In the genomic region with DNA sequence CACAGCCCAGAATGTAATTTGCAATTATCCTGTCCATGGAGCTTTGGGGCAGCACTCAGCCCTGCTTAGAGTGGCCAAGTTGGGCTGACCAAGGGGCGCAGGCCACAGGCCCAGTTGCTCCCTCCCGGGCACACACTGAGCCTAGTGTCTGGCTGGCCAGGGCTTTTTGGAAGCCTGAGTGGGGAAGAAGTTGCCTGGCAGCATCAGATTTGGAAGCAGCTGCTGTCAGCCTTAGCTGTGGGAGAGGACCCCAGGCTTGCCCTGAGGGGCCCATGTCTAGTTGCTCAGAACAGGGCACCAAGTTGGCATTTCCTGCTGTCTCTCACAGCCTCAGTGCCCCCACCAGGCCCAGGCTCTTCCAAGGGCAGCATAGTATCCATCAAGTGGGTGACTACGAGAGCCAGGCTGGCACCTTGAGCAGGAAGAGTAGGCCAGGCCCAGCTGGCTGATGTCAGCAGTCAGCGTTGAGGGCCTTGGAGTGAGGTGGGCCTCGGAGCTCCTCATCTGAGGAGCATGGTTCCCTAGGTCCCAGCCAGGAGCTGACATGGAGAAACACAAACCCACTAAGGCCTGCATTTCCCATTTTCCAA, we compare ENCODE assay signal across 25 cellular contexts. TPM values are rescaled to one million over a fixed set of nuclear protein-coding genes. Genes with fewer than 3 reads are reported as not detected.
"Had no signal": no experiment of that assay in that cellular context is flagged by ENCODE, and none has a peak within 500 bp of the region (broad histone marks: within the 10 kb centered on the region; RNA-seq: fewer than 3 reads in every experiment).

No MANE protein-coding gene starts in this region.

- H3K27me3 Mint-ChIP-seq: activated B cell treated with CpG ODN at 0.5 μM for 24 hours; activated T-helper 17 cell treated with anti-CD3 and anti-CD28 coated beads, Interleukin-2, amount 50 U/mL, for 72 hours had no signal

- H3K4me3 Mint-ChIP-seq: activated B cell treated with CpG ODN at 0.5 μM for 24 hours; activated naive CD4-positive, alpha-beta T cell treated with anti-CD3 and anti-CD28 coated beads for 36 hours; activated T-helper 17 cell treated with anti-CD3 and anti-CD28 coated beads, Interleukin-2, amount 50 U/mL, for 72 hours; central memory CD8-positive, alpha-beta T cell; nephron; stimulated activated effector memory CD8-positive, alpha-beta T cell treated with anti-CD3 and anti-CD28 coated beads, Interleukin-12 subunit alpha, Interleukin-12 subunit beta, amount 100 ng/mL, for 72 hours had no signal

- H3K4me3 ChIP-seq: colonic mucosa, lung, prostate gland, tibial artery, vagina had no signal

- H3K36me3 Mint-ChIP-seq: stimulated activated effector memory CD8-positive, alpha-beta T cell treated with anti-CD3 and anti-CD28 coated beads, Interleukin-12 subunit alpha, Interleukin-12 subunit beta, amount 100 ng/mL, for 72 hours had no signal

- H3K9me3 Mint-ChIP-seq: activated B cell treated with CpG ODN at 0.5 μM for 24 hours; activated naive CD4-positive, alpha-beta T cell treated with anti-CD3 and anti-CD28 coated beads for 36 hours; activated T-helper 17 cell treated with anti-CD3 and anti-CD28 coated beads, Interleukin-2, amount 50 U/mL, for 72 hours; central memory CD8-positive, alpha-beta T cell; nephron; stimulated activated effector memory CD8-positive, alpha-beta T cell treated with anti-CD3 and anti-CD28 coated beads, Interleukin-12 subunit alpha, Interleukin-12 subunit beta, amount 100 ng/mL, for 72 hours had no signal

- H3K4me1 ChIP-seq: colonic mucosa, foreskin keratinocyte, prostate gland, vagina had no signal

- H3K27ac ChIP-seq: brain microvascular endothelial cell, colonic mucosa, foreskin keratinocyte, prostate gland, tibial artery, vagina had no signal

- H3K27ac Mint-ChIP-seq: activated B cell treated with CpG ODN at 0.5 μM for 24 hours; activated naive CD4-positive, alpha-beta T cell treated with anti-CD3 and anti-CD28 coated beads for 36 hours; activated T-helper 17 cell treated with anti-CD3 and anti-CD28 coated beads, Interleukin-2, amount 50 U/mL, for 72 hours; nephron; stimulated activated effector memory CD8-positive, alpha-beta T cell treated with anti-CD3 and anti-CD28 coated beads, Interleukin-12 subunit alpha, Interleukin-12 subunit beta, amount 100 ng/mL, for 72 hours had no signal

- DNase-seq: activated B cell treated with CpG ODN at 0.5 μM for 24 hours; activated CD4-positive, alpha-beta T cell treated with anti-CD3 and anti-CD28 coated beads for 4 hours; activated naive CD4-positive, alpha-beta T cell treated with anti-CD3 and anti-CD28 coated beads for 36 hours; brain microvascular endothelial cell; colonic mucosa; foreskin keratinocyte; hypothalamus; midbrain; occipital lobe; small intestine; stimulated activated CD4-positive, alpha-beta T cell treated with anti-CD3 and anti-CD28 coated beads, Interleukin-4, amount 100 ng/mL, for 1 hour had no signal

- H3K27me3 ChIP-seq: brain microvascular endothelial cell, colonic mucosa, vagina had no signal

- H3K9me3 ChIP-seq: colonic mucosa, prostate gland, tibial artery, vagina had no signal

- ATAC-seq: activated T-helper 17 cell treated with anti-CD3 and anti-CD28 coated beads, Interleukin-2, amount 50 U/mL, for 72 hours; foreskin keratinocyte; stimulated activated effector memory CD8-positive, alpha-beta T cell treated with anti-CD3 and anti-CD28 coated beads, Interleukin-12 subunit alpha, Interleukin-12 subunit beta, amount 100 ng/mL, for 72 hours had no signal

- H3K36me3 ChIP-seq: brain microvascular endothelial cell, colonic mucosa, prostate gland, tibial artery, vagina had no signal

RNA-seq across cellular contexts. Expression of a gene that starts 14.4 kb away (rescaled TPM):
- total RNA-seq: activated B cell treated with CpG ODN at 0.5 μM for 24 hours; activated naive CD4-positive, alpha-beta T cell treated with anti-CD3 and anti-CD28 coated beads for 36 hours; activated T-helper 17 cell treated with anti-CD3 and anti-CD28 coated beads, Interleukin-2, amount 50 U/mL, for 72 hours; colonic mucosa; epithelial cell of proximal tubule; fibroblast of lung; foreskin keratinocyte; lung; occipital lobe; SK-MEL-5; subcutaneous adipose tissue; T-helper 2 cell treated with Interferon-gamma antibody and Interleukin-4, amounts not matched to agents 100 ng/mL and 5 ng/mL, for 36 hours; vagina had no signal
- polyA plus RNA-seq: aorta, fibroblast of lung, foreskin keratinocyte, lung had no signal
